In genomic region chr6:24919404-24919892, GRCh38 we compare ENCODE assay signal across 1 cellular context.
TF ChIP-seq lines count a peak whose summit lies in the region.

No MANE protein-coding gene starts in this region.

TF ChIP-seq in IMR-90, 13 proteins besides CTCF, POLR2A, EP300 and RAD21 (continued from another document):
- no peak for TF ChIP-seq MAFK (IDR thresholded peaks at IDR 0.05; ENCODE audit: low read depth, low read length)
- no peak for TF ChIP-seq CHD1 (IDR thresholded peaks at IDR 0.05; ENCODE audit: low read depth, low read length)
- no peak for TF ChIP-seq USF2 (IDR thresholded peaks at IDR 0.05; ENCODE audit: low read depth, low read length)
- no peak for TF ChIP-seq CEBPB (IDR thresholded peaks at IDR 0.05; ENCODE audit: low read depth, low read length)
- no peak for TF ChIP-seq SMC3 (IDR thresholded peaks at IDR 0.05; ENCODE audit: low read depth, low read length)
- no peak for TF ChIP-seq FOS (IDR thresholded peaks at IDR 0.05; ENCODE audit: low read depth, low read length)
- no peak for TF ChIP-seq MAZ (IDR thresholded peaks at IDR 0.05; ENCODE audit: borderline replicate concordance, low read depth, low read length)
- TF ChIP-seq RFX5 (IDR thresholded peaks at IDR 0.05; ENCODE audit: low read depth, low read length), result no peak
- TF ChIP-seq ELK1 (IDR thresholded peaks at IDR 0.05; ENCODE audit: borderline replicate concordance, low read depth, low read length), result no peak
- no peak for TF ChIP-seq RCOR1 (IDR thresholded peaks at IDR 0.05; ENCODE audit: insufficient replicate concordance, low read length)
- no peak for TF ChIP-seq NFE2L2 (IDR thresholded peaks at IDR 0.05; ENCODE audit: low read depth, low read length)
- TF ChIP-seq MXI1 (IDR thresholded peaks at IDR 0.05; ENCODE audit: borderline replicate concordance, low read depth, low read length), result no peak
